Comparison of ENCODE assay signal across 24 cellular contexts in genomic region chr6:37236921-37237320, GRCh38. TPM values are rescaled to one million over a fixed set of nuclear protein-coding genes. Genes with fewer than 3 reads are reported as not detected.
DNase-seq lines count a peak whose midpoint lies in the region; ATAC-seq, FAIRE-seq and TF ChIP-seq lines count a peak whose summit lies in the region.
"Had no signal": no experiment of that assay in that cellular context is flagged by ENCODE, and none has a peak within 500 bp of the region (broad histone marks: within the 10 kb centered on the region; RNA-seq: fewer than 3 reads in every experiment).

No MANE protein-coding gene starts in this region.

- no peaks in the 10 kb centered on the region for H3K27me3 ChIP-seq in foreskin keratinocyte
- H3K27me3 ChIP-seq: body of pancreas, gastroesophageal sphincter, tibial artery had no signal

- FAIRE-seq in GM12891 (lab: Jason Lieb, UNC): no peak

- peak; percentile 22 for ATAC-seq in foreskin keratinocyte
- no peak for ATAC-seq in stimulated activated naive B cell treated with anti-CD40 and anti-IgM and Interleukin-4, amounts not matched to agents 10 μg/mL and 1 μg/mL and 100 μg/mL, for 72 hours (replicated peaks)
- no peak for ATAC-seq in GM21381 (IDR thresholded peaks at IDR 0.05; ENCODE audit: unreplicated experiment)
- ATAC-seq: activated CD4-positive, CD25-positive, alpha-beta regulatory T cell treated with anti-CD3 and anti-CD28 coated beads, Interleukin-2, amount 50 U/mL, for 24 hours; activated T-cell treated with anti-CD3 and anti-CD28 coated beads, Interleukin-2, amount 50 U/mL, for 4 hours; body of pancreas; gastroesophageal sphincter; HCT116; naive thymus-derived CD4-positive, alpha-beta T cell had no signal

- H3K36me3 Mint-ChIP-seq in stimulated activated naive B cell treated with anti-CD40 and anti-IgM and Interleukin-4, amounts not matched to agents 10 μg/mL and 1 μg/mL and 100 μg/mL, for 72 hours: no peaks in the 10 kb centered on the region
- H3K36me3 Mint-ChIP-seq: activated naive CD4-positive, alpha-beta T cell treated with anti-CD3 and anti-CD28 coated beads, Interleukin-2, amount 50 U/mL, for 24 hours; CD8-positive, alpha-beta memory T cell had no signal

- no peak overlapping the region for H3K4me3 Mint-ChIP-seq in stimulated activated naive B cell treated with anti-CD40 and anti-IgM and Interleukin-4, amounts not matched to agents 10 μg/mL and 1 μg/mL and 100 μg/mL, for 72 hours
- H3K4me3 Mint-ChIP-seq: activated naive CD4-positive, alpha-beta T cell treated with anti-CD3 and anti-CD28 coated beads, Interleukin-2, amount 50 U/mL, for 24 hours; activated T-cell treated with anti-CD3 and anti-CD28 coated beads, Interleukin-2, amount 50 U/mL, for 4 hours; CD8-positive, alpha-beta memory T cell; naive thymus-derived CD4-positive, alpha-beta T cell had no signal

- H3K27me3 Mint-ChIP-seq in stimulated activated naive B cell treated with anti-CD40 and anti-IgM and Interleukin-4, amounts not matched to agents 10 μg/mL and 1 μg/mL and 100 μg/mL, for 72 hours: peaks cover 0 to 9% of the 10 kb centered on the region in 2 donors
- H3K27me3 Mint-ChIP-seq: activated naive CD4-positive, alpha-beta T cell treated with anti-CD3 and anti-CD28 coated beads, Interleukin-2, amount 50 U/mL, for 24 hours; progenitor cell of endocrine pancreas had no signal

- TF ChIP-seq POLR2A in GM12891 (IDR thresholded peaks at IDR 0.05; ENCODE audit: low read depth, low read length): no peak

- H3K27ac Mint-ChIP-seq in stimulated activated naive B cell treated with anti-CD40 and anti-IgM and Interleukin-4, amounts not matched to agents 10 μg/mL and 1 μg/mL and 100 μg/mL, for 72 hours: peak overlapping the region; percentile 53
- H3K27ac Mint-ChIP-seq: CD8-positive, alpha-beta memory T cell; naive thymus-derived CD4-positive, alpha-beta T cell; progenitor cell of endocrine pancreas had no signal

- peaks cover 35% of the 10 kb centered on the region for H3K4me1 ChIP-seq in foreskin keratinocyte

- H3K4me1 Mint-ChIP-seq in stimulated activated naive B cell treated with anti-CD40 and anti-IgM and Interleukin-4, amounts not matched to agents 10 μg/mL and 1 μg/mL and 100 μg/mL, for 72 hours: peaks cover 19 to 20% of the 10 kb centered on the region in 2 donors

- no peak overlapping the region for H3K27ac ChIP-seq in foreskin keratinocyte
- H3K27ac ChIP-seq: body of pancreas, gastroesophageal sphincter, SK-N-MC, tibial artery had no signal

- H3K9me3 Mint-ChIP-seq in stimulated activated naive B cell treated with anti-CD40 and anti-IgM and Interleukin-4, amounts not matched to agents 10 μg/mL and 1 μg/mL and 100 μg/mL, for 72 hours: no peaks in the 10 kb centered on the region
- H3K9me3 Mint-ChIP-seq: activated naive CD4-positive, alpha-beta T cell treated with anti-CD3 and anti-CD28 coated beads, Interleukin-2, amount 50 U/mL, for 24 hours; activated T-cell treated with anti-CD3 and anti-CD28 coated beads, Interleukin-2, amount 50 U/mL, for 4 hours; CD8-positive, alpha-beta memory T cell had no signal

- DNase-seq in HT1080 (ENCODE audit: low read depth): peak; percentile 69
- peak; percentile 57 for DNase-seq in astrocyte of the hippocampus (ENCODE audit: low read depth, low spot score)
- DNase-seq in foreskin keratinocyte: peak; percentile 50 to 76
- no peak for DNase-seq in stimulated activated naive B cell treated with anti-CD40 and anti-IgM and Interleukin-4, amounts not matched to agents 10 μg/mL and 1 μg/mL and 100 μg/mL, for 72 hours
- DNase-seq in cortex of kidney (lab: John Stamatoyannopoulos, UW): no peak
- no peak for DNase-seq in GM12891 (ENCODE audit: insufficient read length, low spot score)
- DNase-seq: activated CD8-positive, alpha-beta memory T cell treated with anti-CD3 and anti-CD28 coated beads for 24 hours; activated T-cell treated with anti-CD3 and anti-CD28 coated beads, Interleukin-2, amount 50 U/mL, for 4 hours; body of pancreas; CD8-positive, alpha-beta memory T cell; erythroblast; naive thymus-derived CD4-positive, alpha-beta T cell; NCI-H1092 treated with DMSO at 0.1 percent for 48 hours; NCI-H524; stimulated activated CD4-positive, alpha-beta T cell treated with anti-CD3 and anti-CD28 coated beads, Interleukin-2, amount 100 ng/mL, for 24 hours; stimulated activated naive CD4-positive, alpha-beta T cell treated with Interleukin-2 at 50 U/mL for 16 hours; tibial artery had no signal

- TF ChIP-seq CTCF in foreskin keratinocyte (conservative IDR thresholded peaks at IDR 0.05): no peak

TF ChIP-seq in GM12891, 5 proteins besides CTCF, POLR2A, EP300 and RAD21:
- TF ChIP-seq POLR2AphosphoS5 (IDR thresholded peaks at IDR 0.05; ENCODE audit: low read depth, low read length): no peak
- no peak for TF ChIP-seq PAX5 (IDR thresholded peaks at IDR 0.05; ENCODE audit: insufficient read depth, low read length, severe bottlenecking)
- TF ChIP-seq TAF1 (IDR thresholded peaks at IDR 0.05; ENCODE audit: low read depth, low read length): no peak
- TF ChIP-seq SPI1 (IDR thresholded peaks at IDR 0.05; ENCODE audit: low read depth, low read length): no peak
- TF ChIP-seq POU2F2 (IDR thresholded peaks at IDR 0.05; ENCODE audit: low read depth, low read length): no peak

RNA-seq across cellular contexts. Expression of gene TBC1D22B, which starts 20.7 kb away (rescaled TPM):
- 5.1 and 8.3 TPM in 2 replicates for total RNA-seq in HT1080 (2014; rRNA removed; shearing (Covaris generic))
- polyA plus RNA-seq in HT1080 (2015; cell fraction: cytosol; rRNA removed): 10.9 and 13.8 TPM in 2 replicates
- polyA plus RNA-seq in HT1080 (2015; cell fraction: nucleus; rRNA removed): 9.9 and 10.3 TPM in 2 replicates
- 11.0 and 11.1 TPM in 2 replicates for total RNA-seq in foreskin keratinocyte
- polyA plus RNA-seq in foreskin keratinocyte: 6.3 and 7.3 TPM in 2 replicates
- polyA plus RNA-seq in GM12891 (2012; ENCODE audit: low read depth, missing spikeins): 9.2 TPM

RNA-seq across cellular contexts. Expression of gene TMEM217, which starts 21.0 kb away (rescaled TPM):
- 0.37 and 3.4 TPM in 2 replicates for total RNA-seq in HT1080 (2014; rRNA removed; shearing (Covaris generic))
- 0.71 and 2.4 TPM in 2 replicates for polyA plus RNA-seq in HT1080 (2015; cell fraction: cytosol; rRNA removed)
- 0.42 and 0.94 TPM in 2 replicates for polyA plus RNA-seq in HT1080 (2015; cell fraction: nucleus; rRNA removed)
- total RNA-seq in foreskin keratinocyte: 0.63 and 0.78 TPM in 2 replicates
- polyA plus RNA-seq in foreskin keratinocyte: 0.44 and 0.60 TPM in 2 replicates
- 1.5 TPM for polyA plus RNA-seq in GM12891 (2012; ENCODE audit: low read depth, missing spikeins)
- total RNA-seq: body of pancreas had no signal

Comparison
In these comparisons a context has a peak if more than half of its experiments do, and no peak if none do; other contexts are left out.
1. DNase-seq: peak in HT1080 (single experiment), astrocyte of the hippocampus (single experiment) and foreskin keratinocyte (2 of 2); none in stimulated activated naive B cell treated with anti-CD40 and anti-IgM and Interleukin-4, amounts not matched to agents 10 μg/mL and 1 μg/mL and 100 μg/mL, for 72 hours (single experiment), cortex of kidney (single experiment) and GM12891 (single experiment).